In genomic region chr5:143492783-143493182, GRCh38 we compare ENCODE assay signal across 30 cellular contexts.
"Had no signal": no experiment of that assay in that cellular context is flagged by ENCODE, and none has a peak within 500 bp of the region (broad histone marks: within the 10 kb centered on the region; RNA-seq: fewer than 3 reads in every experiment).

No MANE protein-coding gene starts in this region.

- H3K9me3 ChIP-seq: neutrophil, ovary, psoas muscle, spleen, suprapubic skin, testis, tibial artery, transverse colon, upper lobe of right lung, uterus had no signal

- DNase-seq: naive thymus-derived CD8-positive, alpha-beta T cell; nephron progenitor cell; nucleus accumbens; ovary; posterior cingulate gyrus; psoas muscle; right cardiac atrium; spleen; stimulated activated CD4-positive, alpha-beta T cell treated with anti-CD3 and anti-CD28 coated beads, Interleukin-12 subunit alpha, Interleukin-12 subunit beta, amount 100 ng/mL, for 4 hours; stimulated activated CD4-positive, alpha-beta T cell treated with anti-CD3 and anti-CD28 coated beads, Interleukin-1b, Interleukin-23, amount 100 ng/mL, for 48 hours; stimulated activated CD4-positive, alpha-beta T cell treated with anti-CD3 and anti-CD28 coated beads, Interleukin-4, amount 100 ng/mL, for 1 hour; stimulated activated CD4-positive, alpha-beta T cell treated with anti-CD3 and anti-CD28 coated beads, Interleukin-4, amount 100 ng/mL, for 4 hours; stimulated activated CD8-positive, alpha-beta memory T cell treated with anti-CD3 and anti-CD28 coated beads, Interleukin-4, amount 100 ng/mL, for 48 hours; stimulated activated naive CD4-positive, alpha-beta T cell; stimulated activated naive CD8-positive, alpha-beta T cell treated with anti-CD3 and anti-CD28 coated beads, Interleukin-15, amount 100 ng/mL, for 72 hours; stimulated activated naive CD8-positive, alpha-beta T cell treated with anti-CD3 and anti-CD28 coated beads, Interleukin-15, Interleukin-2, amounts not matched to agents 100 U/mL and 50 U/mL, for 24 hours; substantia nigra; testis; tibial artery; transverse colon; upper lobe of right lung; uterus had no signal

- H3K27me3 ChIP-seq: neutrophil, ovary, spleen, suprapubic skin, testis, tibial artery, transverse colon, upper lobe of right lung, uterus had no signal

- H3K79me2 ChIP-seq: parathyroid adenoma had no signal

- H3K4me2 ChIP-seq: smooth muscle cell had no signal

- ATAC-seq: naive thymus-derived CD8-positive, alpha-beta T cell; natural killer cell treated with Interleukin-12 subunit alpha and Interleukin-12 subunit beta and Interleukin-15 and Interleukin-18, amount 100 ng/mL, for 72 hours; psoas muscle; right cardiac atrium; sciatic nerve; stimulated activated memory B cell treated with anti-CD40 and anti-IgM and Interleukin-4, amounts not matched to agents 10 μg/mL and 1 μg/mL and 100 μg/mL, for 72 hours; stimulated activated naive CD8-positive, alpha-beta T cell treated with anti-CD3 and anti-CD28 coated beads, Interleukin-15, amount 100 ng/mL, for 72 hours; stimulated activated naive CD8-positive, alpha-beta T cell treated with anti-CD3 and anti-CD28 coated beads, Interleukin-15, Interleukin-2, amounts not matched to agents 100 U/mL and 50 U/mL, for 24 hours; upper lobe of right lung had no signal

- H3K27ac ChIP-seq: neutrophil, ovary, parathyroid adenoma, psoas muscle, skin epidermis, spleen, suprapubic skin, testis, tibial artery, transverse colon, upper lobe of right lung, uterus had no signal

- H3K4me3 ChIP-seq: ovary, psoas muscle, skin epidermis, smooth muscle cell, spleen, suprapubic skin, testis, tibial artery, transverse colon, upper lobe of right lung, uterus had no signal

- H3K9ac ChIP-seq: parathyroid adenoma had no signal

- H3K36me3 ChIP-seq: neutrophil, ovary, spleen, suprapubic skin, tibial artery, transverse colon, upper lobe of right lung, uterus had no signal

- H3K4me1 ChIP-seq: uterus had no signal

- H2AFZ ChIP-seq: parathyroid adenoma had no signal
